In genomic region chr6:33314943-33315752, GRCh38 we compare ENCODE assay signal across 8 cellular contexts. TPM values are rescaled to one million over a fixed set of nuclear protein-coding genes. Genes with fewer than 3 reads are reported as not detected.
DNase-seq lines count a peak whose midpoint lies in the region; TF ChIP-seq lines count a peak whose summit lies in the region.

No MANE protein-coding gene starts in this region.

- H3K27ac ChIP-seq in VCaP = peak overlapping the region; percentile 100

- H3K4me1 Mint-ChIP-seq in activated CD4-positive, alpha-beta T cell treated with anti-CD3 and anti-CD28 coated beads, Interleukin-2, amount 10 ng/mL, durations not matched to agents 24 days and 14 days = peaks cover 54% of the 10 kb centered on the region
- H3K4me1 Mint-ChIP-seq in progenitor cell of endocrine pancreas (ENCODE audit: low read depth) = peaks cover 40% of the 10 kb centered on the region

- intact Hi-C loops in activated CD4-positive, alpha-beta T cell treated with anti-CD3 and anti-CD28 coated beads, Interleukin-2, amount 10 ng/mL, durations not matched to agents 24 days and 14 days (cut with micrococcal nuclease) = loop anchor here (1.0 to 10.0 kb wide), 9 partner anchors 8 to 1580 kb away; partner anchors contain the start of genes CLIC1, HSD17B8, KIFC1 and PFDN6

- no peaks in the 10 kb centered on the region for H3K9me3 Mint-ChIP-seq in activated CD4-positive, alpha-beta T cell treated with anti-CD3 and anti-CD28 coated beads, Interleukin-2, amount 10 ng/mL, durations not matched to agents 24 days and 14 days
- H3K9me3 Mint-ChIP-seq in progenitor cell of endocrine pancreas (ENCODE audit: low read depth) = no peaks in the 10 kb centered on the region

- peak overlapping the region; percentile 92 for H3K4me3 ChIP-seq in fibroblast of pulmonary artery (replicated peaks; ENCODE audit: low read depth, low read length)

- peak overlapping the region; percentile 98 for H3K4me3 Mint-ChIP-seq in activated CD4-positive, alpha-beta T cell treated with anti-CD3 and anti-CD28 coated beads, Interleukin-2, amount 10 ng/mL, durations not matched to agents 24 days and 14 days
- H3K4me3 Mint-ChIP-seq in progenitor cell of endocrine pancreas (ENCODE audit: low read depth) = peak overlapping the region; percentile 85

- H3K27ac Mint-ChIP-seq in activated CD4-positive, alpha-beta T cell treated with anti-CD3 and anti-CD28 coated beads, Interleukin-2, amount 10 ng/mL, durations not matched to agents 24 days and 14 days = peak overlapping the region; percentile 98
- no peak overlapping the region for H3K27ac Mint-ChIP-seq in progenitor cell of endocrine pancreas

- no peaks in the 10 kb centered on the region for H3K27me3 Mint-ChIP-seq in activated CD4-positive, alpha-beta T cell treated with anti-CD3 and anti-CD28 coated beads, Interleukin-2, amount 10 ng/mL, durations not matched to agents 24 days and 14 days
- H3K27me3 Mint-ChIP-seq in progenitor cell of endocrine pancreas = peaks cover 3% of the 10 kb centered on the region

- peaks cover 56% of the 10 kb centered on the region for H3K36me3 Mint-ChIP-seq in activated CD4-positive, alpha-beta T cell treated with anti-CD3 and anti-CD28 coated beads, Interleukin-2, amount 10 ng/mL, durations not matched to agents 24 days and 14 days (ENCODE audit: low read depth)
- peaks cover 21% of the 10 kb centered on the region for H3K36me3 Mint-ChIP-seq in progenitor cell of endocrine pancreas (ENCODE audit: insufficient read depth)

- peak; percentile 71 for DNase-seq in activated CD4-positive, alpha-beta T cell treated with anti-CD3 and anti-CD28 coated beads, Interleukin-2, amount 10 ng/mL, durations not matched to agents 24 days and 14 days
- DNase-seq in activated CD4-positive, alpha-beta T cell treated with anti-CD3 and anti-CD28 coated beads, Interleukin-2, amount 50 U/mL, for 4 hours = no peak
- DNase-seq in fibroblast of pulmonary artery (ENCODE audit: low read depth) (no peak), progenitor cell of endocrine pancreas (ENCODE audit: low spot score, unreplicated experiment) (no peak), ureter (ENCODE audit: low spot score) (no peak), SHP77 (lab: John Stamatoyannopoulos, UW) (no peak)
- no peak for DNase-seq in activated CD4-positive, CD25-positive, alpha-beta regulatory T cell (lab: John Stamatoyannopoulos, UW)

- TF ChIP-seq CTCF in VCaP (conservative IDR thresholded peaks at IDR 0.05) (0 out of 2 replicates have a peak, but pooled peaks have one; percentile 7), fibroblast of pulmonary artery (IDR thresholded peaks at IDR 0.05; ENCODE audit: low read length, missing control alignments) (no peak), progenitor cell of endocrine pancreas (IDR thresholded peaks at IDR 0.05; ENCODE audit: unreplicated experiment) (no peak)

RNA-seq across cellular contexts. Expression of gene TAPBP, which starts 1.3 kb away (rescaled TPM):
- total RNA-seq in activated CD4-positive, alpha-beta T cell treated with anti-CD3 and anti-CD28 coated beads, Interleukin-2, amount 10 ng/mL, durations not matched to agents 24 days and 14 days = 271 and 278 TPM in 2 replicates
- total RNA-seq in progenitor cell of endocrine pancreas (20.2 and 22.3 TPM in 2 replicates), ureter (132 TPM)

RNA-seq across cellular contexts. Expression of gene ZBTB22, which starts 2.4 kb away (rescaled TPM):
- 11.3 and 14.3 TPM in 2 replicates for total RNA-seq in activated CD4-positive, alpha-beta T cell treated with anti-CD3 and anti-CD28 coated beads, Interleukin-2, amount 10 ng/mL, durations not matched to agents 24 days and 14 days
- total RNA-seq in progenitor cell of endocrine pancreas (27.3 and 28.1 TPM in 2 replicates), ureter (24.2 TPM)

RNA-seq across cellular contexts. Expression of gene DAXX, which starts 7.6 kb away (rescaled TPM):
- 64.9 and 71.3 TPM in 2 replicates for total RNA-seq in activated CD4-positive, alpha-beta T cell treated with anti-CD3 and anti-CD28 coated beads, Interleukin-2, amount 10 ng/mL, durations not matched to agents 24 days and 14 days
- total RNA-seq in progenitor cell of endocrine pancreas (47.5 and 48.4 TPM in 2 replicates), ureter (28.8 TPM)

RNA-seq across cellular contexts. Expression of gene RGL2, which starts 16.4 kb away (rescaled TPM):
- 27.3 and 28.4 TPM in 2 replicates for total RNA-seq in activated CD4-positive, alpha-beta T cell treated with anti-CD3 and anti-CD28 coated beads, Interleukin-2, amount 10 ng/mL, durations not matched to agents 24 days and 14 days
- 175 and 196 TPM in 2 replicates for total RNA-seq in progenitor cell of endocrine pancreas
- total RNA-seq in ureter = 163 TPM

RNA-seq across cellular contexts. Expression of gene PFDN6, which starts 25.7 kb away (rescaled TPM):
- 114 and 132 TPM in 2 replicates for total RNA-seq in activated CD4-positive, alpha-beta T cell treated with anti-CD3 and anti-CD28 coated beads, Interleukin-2, amount 10 ng/mL, durations not matched to agents 24 days and 14 days
- 46.1 and 52.1 TPM in 2 replicates for total RNA-seq in progenitor cell of endocrine pancreas
- total RNA-seq in ureter = 49.9 TPM
